2 cellular contexts compared by ENCODE assay signal in genomic region chr15:48893311-48893710, GRCh38.
TF ChIP-seq lines count a peak whose summit lies in the region.

No MANE protein-coding gene starts in this region.

TF ChIP-seq in GM23338, 12 proteins besides CTCF, POLR2A, EP300 and RAD21:
- TF ChIP-seq REST (IDR thresholded peaks at IDR 0.05; ENCODE audit: unreplicated experiment) (no peak), ZNF331 (CRISPR knock-in tag; IDR thresholded peaks at IDR 0.05; ENCODE audit: low read depth) (no peak), POLR2AphosphoS5 (IDR thresholded peaks at IDR 0.05; ENCODE audit: low read depth) (no peak), NANOG (IDR thresholded peaks at IDR 0.05; ENCODE audit: borderline replicate concordance) (no peak), EZH2 (IDR thresholded peaks at IDR 0.05; ENCODE audit: low read depth, unreplicated experiment) (no peak), ZNF114 (CRISPR knock-in tag; IDR thresholded peaks at IDR 0.05) (no peak), STAT1 (IDR thresholded peaks at IDR 0.05; ENCODE audit: unreplicated experiment) (no peak), JUNB (IDR thresholded peaks at IDR 0.05; ENCODE audit: unreplicated experiment) (no peak), ETS1 (IDR thresholded peaks at IDR 0.05) (no peak), ZNF462 (CRISPR knock-in tag; IDR thresholded peaks at IDR 0.05) (no peak), EZH2phosphoT487 (IDR thresholded peaks at IDR 0.05; ENCODE audit: unreplicated experiment) (no peak), CREB1 (CRISPR knock-in tag; IDR thresholded peaks at IDR 0.05; ENCODE audit: low read depth) (no peak)

TF ChIP-seq in GM12878, 131 proteins besides CTCF, POLR2A, EP300 and RAD21:
- TF ChIP-seq GABPA (IDR thresholded peaks at IDR 0.05; ENCODE audit: low read depth) (no peak), ZBTB40 (IDR thresholded peaks at IDR 0.05; ENCODE audit: borderline replicate concordance) (peak; percentile 66)
